8 cellular contexts compared by ENCODE assay signal in the genomic region with DNA sequence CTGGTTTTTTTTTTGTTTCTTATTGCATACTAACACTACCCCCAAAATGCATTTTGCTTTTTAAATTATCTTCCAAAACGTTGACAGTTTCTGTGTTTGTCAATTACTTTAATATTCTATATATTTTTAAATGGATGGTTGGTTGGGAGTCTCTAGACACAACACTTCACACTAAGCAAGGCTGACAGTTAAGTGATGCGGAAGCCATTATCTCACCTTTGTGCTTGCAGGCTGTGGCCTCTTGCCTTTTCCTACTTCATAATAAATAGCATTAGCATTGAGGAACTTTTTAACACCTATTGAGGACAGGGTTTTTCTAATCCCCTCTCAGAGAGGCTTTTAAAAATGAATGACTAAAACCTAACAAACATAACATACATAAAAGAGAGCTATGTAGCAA.
"Had no signal": no experiment of that assay in that cellular context is flagged by ENCODE, and none has a peak within 500 bp of the region (broad histone marks: within the 10 kb centered on the region; RNA-seq: fewer than 3 reads in every experiment).

No MANE protein-coding gene starts in this region.

- H3K9me3 ChIP-seq: HAP-1 had no signal

- H3K4me3 Mint-ChIP-seq: HFFc6 had no signal

- H3K9ac ChIP-seq: GM23248 had no signal

- H2AFZ ChIP-seq: GM23248 had no signal

- H3K36me3 ChIP-seq: HAP-1 had no signal

- DNase-seq: GM23248, GOT3, H7, HFFc6, IMR-90, KG1 had no signal

- H3K4me3 ChIP-seq: GM23248, HAP-1, K562 had no signal

- H3K27ac ChIP-seq: GM23248 had no signal

- H3K27ac Mint-ChIP-seq: HFFc6 had no signal

- H3K4me1 ChIP-seq: HAP-1 had no signal
